Comparison of ENCODE assay signal across 8 cellular contexts in genomic region chr1:27299385-27300252, GRCh38. TPM values are rescaled to one million over a fixed set of nuclear protein-coding genes. Genes with fewer than 3 reads are reported as not detected.
DNase-seq lines count a peak whose midpoint lies in the region; ATAC-seq and TF ChIP-seq lines count a peak whose summit lies in the region.

No MANE protein-coding gene starts in this region.

- DNase-seq in AG04449 (ENCODE audit: low read depth, low spot score) (peak; percentile 99), NCI-H2196 (lab: John Stamatoyannopoulos, UW; ENCODE audit: unreplicated experiment) (peak; percentile 38), lung (ENCODE audit: low spot score) (peak; percentile 36), upper lobe of left lung (no peak), GM19238 (ENCODE audit: insufficient read length, low spot score) (no peak), Calu3 (no peak)

- TF ChIP-seq CTCF in AG04449 (IDR thresholded peaks at IDR 0.05; ENCODE audit: insufficient read depth, low read length, missing control alignments), result no peak
- no peak for TF ChIP-seq CTCF in lung (IDR thresholded peaks at IDR 0.05; ENCODE audit: control extremely low read depth, extremely low read depth)
- TF ChIP-seq CTCF in upper lobe of left lung (IDR thresholded peaks at IDR 0.05), result no peak
- TF ChIP-seq CTCF in Calu3 (IDR thresholded peaks at IDR 0.05; ENCODE audit: unreplicated experiment), result no peak

- TF ChIP-seq POLR2A in upper lobe of left lung (IDR thresholded peaks at IDR 0.05), result no peak

- H3K4me1 ChIP-seq in duodenal mucosa (ENCODE audit: control insufficient read depth in 1 of 2, insufficient read depth in 2 of 2, low read length in 2 of 2) (peaks cover 11% of the 10 kb centered on the region in 2 donors), lung (ENCODE audit: control insufficient read depth in 2 of 2, insufficient read depth in 2 of 2, low read length in 2 of 2) (peaks cover 4% of the 10 kb centered on the region in 2 donors), upper lobe of left lung (peaks cover 22 to 30% (median 27%) of the 10 kb centered on the region in 4 donors)

- H3K9me3 ChIP-seq in duodenal mucosa (ENCODE audit: control insufficient read depth in 1 of 2, low read length in 2 of 2), result no peaks in the 10 kb centered on the region
- H3K9me3 ChIP-seq in lung (ENCODE audit: control insufficient read depth in 2 of 2, insufficient read depth in 1 of 2, low read length in 1 of 2), result no peaks in the 10 kb centered on the region
- H3K9me3 ChIP-seq in upper lobe of left lung, result no peaks in the 10 kb centered on the region

- peak overlapping the region in 1 of 2 donors; percentile 4 for H3K9ac ChIP-seq in duodenal mucosa (ENCODE audit: low read depth in 1 of 2, low read length in 2 of 2)

- POLR2A ChIA-PET in AG04449 (lab: Yijun Ruan, JAX), result interaction anchor here (0.6 to 3.5 kb wide), 14 partner anchors 25 to 304 kb away, joined by 3 to 31 read pairs (median 4); partner anchors contain the start of genes AHDC1, MAP3K6 and SLC9A1

- H3K27ac ChIP-seq in duodenal mucosa (ENCODE audit: low read depth, low read length), result peak overlapping the region; percentile 58
- peak overlapping the region; percentile 51 to 70 for H3K27ac ChIP-seq in lung (ENCODE audit: low read depth in 1 of 2, low read length in 1 of 2)
- H3K27ac ChIP-seq in upper lobe of left lung, result peak overlapping the region; percentile 41 to 75 (median 69)

- no peaks in the 10 kb centered on the region for H3K27me3 Mint-ChIP-seq in Calu3 (ENCODE audit: unreplicated experiment)

- TF ChIP-seq EP300 in upper lobe of left lung (IDR thresholded peaks at IDR 0.05), result no peak

- H3K36me3 ChIP-seq in duodenal mucosa (ENCODE audit: control insufficient read depth in 1 of 2, insufficient read depth in 2 of 2, low read length in 2 of 2) (peaks cover 28 to 75% of the 10 kb centered on the region in 2 donors), lung (ENCODE audit: control insufficient read depth in 2 of 2, insufficient read depth in 2 of 2, low read length in 2 of 2) (peaks cover 3 to 47% of the 10 kb centered on the region in 2 donors), upper lobe of left lung (peaks cover 18 to 86% (median 61%) of the 10 kb centered on the region in 4 donors)

- H3K4me3 ChIP-seq in AG04449 (ENCODE audit: low read depth, low read length) (no peak overlapping the region), duodenal mucosa (ENCODE audit: low read depth in 1 of 2, low read length in 2 of 2) (no peak overlapping the region), lung (no peak overlapping the region), upper lobe of left lung (no peak overlapping the region)

- H3K27me3 ChIP-seq in duodenal mucosa (ENCODE audit: control insufficient read depth in 1 of 2, insufficient read depth in 2 of 2, low read length in 2 of 2), result no peaks in the 10 kb centered on the region
- no peaks in the 10 kb centered on the region for H3K27me3 ChIP-seq in lung (ENCODE audit: control insufficient read depth, insufficient read depth)
- H3K27me3 ChIP-seq in upper lobe of left lung, result no peaks in the 10 kb centered on the region

- intact Hi-C loops in Calu3 (cut with micrococcal nuclease; ENCODE audit: unreplicated experiment), result loop anchor here (5.0 kb wide), 1 partner anchor 88 kb away; no protein-coding TSS in a partner anchor

- CTCF ChIA-PET in AG04449 (lab: Yijun Ruan, JAX) (interaction anchor here (0.8 to 18.6 kb wide), 48 partner anchors 8 to 370 kb away, joined by 3 to 671 read pairs (median 5); partner anchors contain the start of genes AHDC1, CD164L2, GPR3 and MAP3K6), Calu3 (lab: Charles Lee) (interaction anchor here (0.6 to 1.5 kb wide), 5 partner anchors 50 to 255 kb away, joined by 3 to 8 read pairs (median 3); partner anchors contain the start of gene MAP3K6)

- H3K36me3 Mint-ChIP-seq in Calu3 (ENCODE audit: insufficient read depth, unreplicated experiment), result no peaks in the 10 kb centered on the region

- 66 to 68% methylated on average over 14 of the region's 14 CpGs for WGBS in lung, 2 donors
- 51 to 69% methylated on average over 11 to 14 of the region's 14 CpGs for WGBS in upper lobe of left lung, 2 donors

- no peak overlapping the region for H3K27ac Mint-ChIP-seq in Calu3 (ENCODE audit: unreplicated experiment)

- BruUV-seq in Calu3 (replicated peaks; lab: Mats Ljungman, UMichigan), result no TSS peak

- no peak overlapping the region for H3K4me3 Mint-ChIP-seq in Calu3 (ENCODE audit: low read depth, unreplicated experiment)

- no peak for ATAC-seq in lung (ENCODE audit: insufficient read depth, low FRiP score)
- ATAC-seq in upper lobe of left lung (ENCODE audit: low FRiP score in 2 of 2), result peak; percentile 15 to 61
- no peak for ATAC-seq in GM21619 (IDR thresholded peaks at IDR 0.05; ENCODE audit: unreplicated experiment)

- H3K4me1 Mint-ChIP-seq in Calu3 (ENCODE audit: low read depth, unreplicated experiment), result no peaks in the 10 kb centered on the region

- H3K9me3 Mint-ChIP-seq in Calu3 (ENCODE audit: low read depth, unreplicated experiment), result no peaks in the 10 kb centered on the region

RNA-seq across cellular contexts. Expression of gene TMEM222, which starts 22.3 kb away (rescaled TPM):
- 10 to 100 TPM; 25.2 to 46.8 TPM for total RNA-seq in lung
- polyA plus RNA-seq in lung, result 10 to 100 TPM; 50.1 to 51.5 TPM
- 10 to 100 TPM; 11.5 to 43.9 (median 30.1) TPM for total RNA-seq in upper lobe of left lung
- total RNA-seq in Calu3 (2022), result 30.4 and 32.6 TPM in 2 replicates

RNA-seq across cellular contexts. Expression of gene SYTL1, which starts 42.2 kb away (rescaled TPM):
- total RNA-seq in lung (10 to 100 TPM; 10.5 to 58.0 TPM), upper lobe of left lung (10 to 100 TPM; 28.7 to 74.4 (median 44.1) TPM), Calu3 (2022) (15.0 and 16.5 TPM in 2 replicates)
- polyA plus RNA-seq in lung, result 10 to 100 TPM; 27.7 to 41.6 TPM

Comparison
In these comparisons a context has a peak if more than half of its experiments do, and no peak if none do; other contexts are left out.
1. DNase-seq: peak in AG04449 (single experiment), NCI-H2196 (single experiment) and lung (single experiment); none in upper lobe of left lung (0 of 2), GM19238 (single experiment) and Calu3 (single experiment).
2. ATAC-seq: peak in upper lobe of left lung (2 of 2); none in lung (single experiment) and GM21619 (single experiment).
3. Peak in every context shown above with its lines, with median percentiles within 50 percentile points of each other: H3K27ac ChIP-seq.